Comparison of ENCODE assay signal across 8 cellular contexts in the genomic region with DNA sequence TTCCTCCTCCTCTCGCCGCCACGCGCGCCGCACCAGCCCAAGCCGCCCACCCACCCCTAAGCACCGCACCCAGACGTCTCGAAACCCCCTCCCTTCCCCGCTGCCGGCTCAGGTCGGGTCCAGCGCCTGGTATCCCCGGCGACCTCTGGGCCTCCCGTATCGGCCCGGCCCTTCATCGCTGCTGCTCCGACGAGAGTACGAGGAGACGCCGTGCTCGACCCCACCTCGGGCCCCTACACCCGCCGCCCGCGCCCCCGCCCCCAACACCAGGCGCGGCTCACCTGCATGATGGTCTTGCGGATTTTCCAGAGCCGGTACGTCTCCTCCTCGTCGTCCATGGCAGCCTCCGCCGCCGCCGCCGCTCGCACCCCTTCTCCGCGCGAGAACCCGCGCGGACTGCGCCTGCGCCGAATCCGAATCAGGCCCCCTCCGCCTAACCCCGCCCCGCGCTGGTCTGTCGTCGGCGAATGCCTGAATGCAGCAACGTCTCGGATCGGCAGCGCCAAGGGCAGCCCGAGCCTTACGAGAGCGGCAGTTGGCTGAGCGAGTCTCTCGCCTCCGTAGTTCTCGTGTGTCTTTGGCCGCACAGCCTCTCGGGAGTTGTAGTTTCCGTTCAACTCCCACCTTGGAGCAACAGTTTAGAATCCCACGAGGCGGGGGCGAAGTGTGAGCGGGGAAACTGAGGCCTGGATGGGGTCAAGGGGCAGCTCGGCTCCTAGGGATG. TPM values are rescaled to one million over a fixed set of nuclear protein-coding genes. Genes with fewer than 3 reads are reported as not detected.
DNase-seq lines count a peak whose midpoint lies in the region; ATAC-seq and TF ChIP-seq lines count a peak whose summit lies in the region.

A gene (minus strand): TSS at position 398 of the 724 bp plus-strand sequence. CDS start 60 bp downstream, at position 338.

- H3K27ac ChIP-seq in DND-41 (ENCODE audit: low read length) (peak within 1 kb of the TSS; percentile 87), GM23248 (peak within 1 kb of the TSS; percentile 47)

- intact Hi-C loops in activated T-helper 2 cell treated with anti-CD3 and anti-CD28 coated beads, Interferon-gamma antibody, Interleukin-2, Interleukin-4, amounts not matched to agents 10 μg/mL and 5 μg/mL and 100 μg/mL, durations not matched to agents 14 hours and 24 hours and 36 hours (cut with micrococcal nuclease): loop anchor here (1.0 to 5.0 kb wide), 2 partner anchors 8 to 147 kb away; a partner anchor contains a TSS
- intact Hi-C loops in natural killer cell (cut with micrococcal nuclease): loop anchor here (1.0 kb wide), 1 partner anchor 8 kb away; a partner anchor contains a TSS

- 0% methylated on average over 39 to 62 of the region's 81 CpGs for WGBS in GM23248 (ENCODE audit: low coverage in 1 of 2, low lambda C conversion rate in 2 of 2, missing lambda C conversion rate in 2 of 2), 2 experiments

- H2AFZ ChIP-seq in DND-41 (ENCODE audit: low read depth, low read length) (peak within 1 kb of the TSS; percentile 73), GM23248 (peak within 1 kb of the TSS; percentile 59)

- peak within 1 kb of the TSS; percentile 91 for H3K9ac ChIP-seq in DND-41 (ENCODE audit: low read depth, low read length)
- peak within 1 kb of the TSS; percentile 92 for H3K9ac ChIP-seq in GM23248

- H3K4me2 ChIP-seq in DND-41 (ENCODE audit: insufficient read depth, low read length) (peak within 1 kb of the TSS; percentile 99), GM23248 (ENCODE audit: unreplicated experiment) (peak within 1 kb of the TSS; percentile 78)

- H3F3A ChIP-seq in GM23248 (ENCODE audit: insufficient read depth): peaks cover 15% of the 10 kb centered on the region

- H3K79me2 ChIP-seq in DND-41 (ENCODE audit: insufficient read depth, low read length) (peaks cover 38% of the 10 kb centered on the region), GM23248 (ENCODE audit: insufficient read depth) (peaks cover 35% of the 10 kb centered on the region)

- peaks cover 34% of the 10 kb centered on the region for H3K36me3 ChIP-seq in DND-41 (ENCODE audit: insufficient read depth, low read length)
- H3K36me3 ChIP-seq in GM23248 (ENCODE audit: low read depth): 0 out of 2 replicates have a peak, but pooled peaks cover 3% of the 10 kb centered on the region

- H3K9me3 Mint-ChIP-seq in activated T-helper 2 cell treated with anti-CD3 and anti-CD28 coated beads, Interferon-gamma antibody, Interleukin-2, Interleukin-4, amounts not matched to agents 10 μg/mL and 5 μg/mL and 100 μg/mL, durations not matched to agents 14 hours and 24 hours and 36 hours: peaks cover 5% of the 10 kb centered on the region
- no peaks in the 10 kb centered on the region for H3K9me3 Mint-ChIP-seq in natural killer cell

- peak within 1 kb of the TSS; percentile 92 for H3K4me3 Mint-ChIP-seq in activated T-helper 2 cell treated with anti-CD3 and anti-CD28 coated beads, Interferon-gamma antibody, Interleukin-2, Interleukin-4, amounts not matched to agents 10 μg/mL and 5 μg/mL and 100 μg/mL, durations not matched to agents 14 hours and 24 hours and 36 hours (ENCODE audit: low read depth)
- peak within 1 kb of the TSS; percentile 93 for H3K4me3 Mint-ChIP-seq in natural killer cell

- H4K20me1 ChIP-seq in DND-41 (ENCODE audit: insufficient read depth, low read length) (peaks cover 34% of the 10 kb centered on the region), GM23248 (ENCODE audit: insufficient read depth) (no peaks in the 10 kb centered on the region)

- peak; percentile 99 for ATAC-seq in DND-41 (ENCODE audit: insufficient read depth, low read depth)
- ATAC-seq in natural killer cell: peak; percentile 98 to 100 (median 99)

- H3K27me3 Mint-ChIP-seq in activated T-helper 2 cell treated with anti-CD3 and anti-CD28 coated beads, Interferon-gamma antibody, Interleukin-2, Interleukin-4, amounts not matched to agents 10 μg/mL and 5 μg/mL and 100 μg/mL, durations not matched to agents 14 hours and 24 hours and 36 hours (ENCODE audit: low read depth): no peaks in the 10 kb centered on the region
- H3K27me3 Mint-ChIP-seq in natural killer cell (ENCODE audit: low read depth in 2 of 2): no peaks in the 10 kb centered on the region

- no peaks in the 10 kb centered on the region for H3K9me3 ChIP-seq in DND-41 (ENCODE audit: insufficient read depth, low read length, severe bottlenecking)
- H3K9me3 ChIP-seq in GM23248 (ENCODE audit: low read depth): no peaks in the 10 kb centered on the region

- DNase-seq in DND-41 (peak; percentile 97), GM23248 (peak; percentile 99), LHCN-M2 (ENCODE audit: low read depth) (peak; percentile 97), RPMI8226 (peak; percentile 98), fibroblast of mammary gland (ENCODE audit: low read depth) (peak; percentile 98), natural killer cell (peak; percentile 98)
- DNase-seq in activated T-helper 2 cell treated with anti-CD3 and anti-CD28 coated beads, Interferon-gamma antibody, Interleukin-2, Interleukin-4, amounts not matched to agents 10 μg/mL and 5 μg/mL and 100 μg/mL, durations not matched to agents 14 hours and 24 hours and 36 hours (ENCODE audit: low spot score): peak; percentile 97
- peak; percentile 93 for DNase-seq in stimulated activated naive CD4-positive, alpha-beta T cell treated with Interleukin-2 at 50 U/mL for 16 hours (lab: John Stamatoyannopoulos, UW)

- H3K27ac Mint-ChIP-seq in activated T-helper 2 cell treated with anti-CD3 and anti-CD28 coated beads, Interferon-gamma antibody, Interleukin-2, Interleukin-4, amounts not matched to agents 10 μg/mL and 5 μg/mL and 100 μg/mL, durations not matched to agents 14 hours and 24 hours and 36 hours: peak within 1 kb of the TSS; percentile 89
- H3K27ac Mint-ChIP-seq in natural killer cell: peak within 1 kb of the TSS; percentile 64 to 93

- peaks cover 26% of the 10 kb centered on the region for H3K4me1 ChIP-seq in DND-41 (ENCODE audit: insufficient read depth, low read length)
- peaks cover 19% of the 10 kb centered on the region for H3K4me1 ChIP-seq in GM23248 (ENCODE audit: insufficient read depth)

- H3K4me3 ChIP-seq in DND-41 (ENCODE audit: low read depth in 1 of 2, low read length in 2 of 2) (peak within 1 kb of the TSS; percentile 98 to 99), GM23248 (peak within 1 kb of the TSS; percentile 90), fibroblast of mammary gland (ENCODE audit: control insufficient read depth, low read depth, low read length) (peak within 1 kb of the TSS; percentile 72)

- TF ChIP-seq CTCF in DND-41 (IDR thresholded peaks at IDR 0.05; ENCODE audit: borderline replicate concordance, extremely low read depth, low read length, poor library complexity, severe bottlenecking): no peak
- no peak for TF ChIP-seq CTCF in fibroblast of mammary gland (conservative IDR thresholded peaks at IDR 0.05; ENCODE audit: control insufficient read depth, insufficient read depth, low read depth, low read length)
- no peak for TF ChIP-seq CTCF in natural killer cell (IDR thresholded peaks at IDR 0.05)

- H3K9me2 ChIP-seq in GM23248 (ENCODE audit: insufficient read depth): no peaks in the 10 kb centered on the region

- H3K27me3 ChIP-seq in DND-41 (ENCODE audit: insufficient read depth, low read length, poor library complexity) (no peaks in the 10 kb centered on the region), GM23248 (replicated peaks; ENCODE audit: insufficient read depth) (no peaks in the 10 kb centered on the region)

- in situ Hi-C loops in GM23248 (cut with MboI): no loop called here

- peaks cover 29% of the 10 kb centered on the region for H3K36me3 Mint-ChIP-seq in activated T-helper 2 cell treated with anti-CD3 and anti-CD28 coated beads, Interferon-gamma antibody, Interleukin-2, Interleukin-4, amounts not matched to agents 10 μg/mL and 5 μg/mL and 100 μg/mL, durations not matched to agents 14 hours and 24 hours and 36 hours (ENCODE audit: low read depth)
- H3K36me3 Mint-ChIP-seq in natural killer cell: no peaks in the 10 kb centered on the region

- H3K4me1 Mint-ChIP-seq in activated T-helper 2 cell treated with anti-CD3 and anti-CD28 coated beads, Interferon-gamma antibody, Interleukin-2, Interleukin-4, amounts not matched to agents 10 μg/mL and 5 μg/mL and 100 μg/mL, durations not matched to agents 14 hours and 24 hours and 36 hours (ENCODE audit: low read depth): peaks cover 33% of the 10 kb centered on the region
- peaks cover 8 to 41% of the 10 kb centered on the region in 2 donors for H3K4me1 Mint-ChIP-seq in natural killer cell

RNA-seq across cellular contexts. Expression of the gene that starts here (rescaled TPM):
- 172 and 233 TPM in 2 replicates for total RNA-seq in GM23248 (2014; rRNA removed; shearing (Covaris generic))
- polyA plus RNA-seq in GM23248 (2016; fragmentation: Nextera tagmentation; extraction: Ambion mirVana): 336 and 347 TPM in 2 replicates
- total RNA-seq in LHCN-M2 (2014; rRNA removed) (277 and 355 TPM in 2 replicates), natural killer cell (100 to 1,000 TPM in 1 of 3 donors, 10 to 100 TPM in 2; 77.3 to 105 (median 91.6) TPM)
- 341 TPM for polyA plus RNA-seq in LHCN-M2 (2012)
- 260 and 272 TPM in 2 replicates for total RNA-seq in activated T-helper 2 cell treated with anti-CD3 and anti-CD28 coated beads, Interferon-gamma antibody, Interleukin-2, Interleukin-4, amounts not matched to agents 10 μg/mL and 5 μg/mL and 100 μg/mL, durations not matched to agents 14 hours and 24 hours and 36 hours

Comparison
In these comparisons a context has a peak if more than half of its experiments do, and no peak if none do; other contexts are left out.
1. Peak in every context shown above with its lines: DNase-seq, ATAC-seq, H3K4me3 ChIP-seq and H3K27ac ChIP-seq.